In the genomic region with DNA sequence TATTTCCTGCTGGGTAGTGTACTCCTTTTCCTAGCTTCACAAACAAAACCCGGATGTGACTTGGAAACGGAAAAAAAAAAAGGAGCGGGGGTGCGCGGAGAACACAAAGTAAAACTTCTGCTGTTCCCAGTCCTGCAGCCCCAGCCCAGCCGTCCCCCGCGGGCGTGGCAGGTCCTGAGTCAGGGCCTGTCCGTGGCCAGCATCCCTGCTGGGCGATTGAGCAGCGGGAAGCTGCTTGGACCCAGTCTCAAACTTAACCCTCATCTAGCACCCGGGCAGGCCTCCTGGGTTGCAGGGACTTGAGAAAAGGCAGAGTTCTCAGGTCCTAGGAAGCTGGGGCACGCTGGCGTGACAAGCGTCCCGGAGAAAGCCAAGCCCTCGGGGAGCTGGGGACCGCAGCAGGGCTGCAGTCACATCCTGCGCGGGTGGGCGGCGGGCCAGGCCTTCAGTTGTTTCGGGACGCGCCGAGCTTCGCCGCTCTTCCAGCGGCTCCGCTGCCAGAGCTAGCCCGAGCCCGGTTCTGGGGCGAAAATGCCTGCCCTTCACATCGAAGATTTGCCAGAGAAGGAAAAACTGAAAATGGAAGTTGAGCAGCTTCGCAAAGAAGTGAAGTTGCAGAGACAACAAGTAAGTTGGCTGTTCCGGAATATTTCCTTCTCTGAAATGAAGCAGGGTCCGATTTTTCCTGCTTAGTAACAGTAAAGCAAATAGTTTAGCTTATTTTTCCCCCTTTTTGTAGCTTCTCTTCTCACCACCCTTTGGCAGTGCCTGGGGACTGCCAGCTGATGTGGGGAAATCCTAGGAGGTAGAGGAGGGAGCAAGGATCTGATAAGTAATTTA, we compare ENCODE assay signal across 8 cellular contexts. TPM values are rescaled to one million over a fixed set of nuclear protein-coding genes. Genes with fewer than 3 reads are reported as not detected.
DNase-seq lines count a peak whose midpoint lies in the region; ATAC-seq and TF ChIP-seq lines count a peak whose summit lies in the region.

A gene (plus strand): TSS at position 129 of the 840 bp plus-strand sequence. CDS start 403 bp downstream, at position 532.

- ATAC-seq in GM18517 (IDR thresholded peaks at IDR 0.05; ENCODE audit: unreplicated experiment) = peak; percentile 84
- ATAC-seq in HG02938 (IDR thresholded peaks at IDR 0.05; ENCODE audit: unreplicated experiment) = peak; percentile 70
- ATAC-seq in body of pancreas = peak; percentile 80

- H3K27ac ChIP-seq in body of pancreas = peak within 1 kb of the TSS; percentile 21 to 83 (median 67)
- H3K27ac ChIP-seq in iPS DF 6.9 (ENCODE audit: low read length) = no peak within 1 kb of the TSS

- no peak for TF ChIP-seq CTCF in body of pancreas (IDR thresholded peaks at IDR 0.05)

- intact Hi-C loops in body of pancreas (cut with DNase I) = no loop called here

- H3K4me1 ChIP-seq in body of pancreas (peaks cover 7% of the 10 kb centered on the region), iPS DF 6.9 (ENCODE audit: control insufficient read depth, insufficient read depth, low read length) (no peaks in the 10 kb centered on the region; the same call in 1 of the 2 replicates)

- DNase-seq in ACHN (peak; percentile 82), OCI-M1 (lab: John Stamatoyannopoulos, UW) (peak; percentile 67), body of pancreas (peak; percentile 51 to 72 (median 60)), iPS DF 6.9 (ENCODE audit: low read depth, low spot score) (peak; percentile 5), renal cortical epithelial cell (ENCODE audit: low read depth) (peak; percentile 54), HPDE6-E6E7 (ENCODE audit: extremely low spot score) (no peak)

- in situ Hi-C loops in ACHN (cut with HindIII; ENCODE audit: low pct_ligation_motif_present, low pct_unique_long_range_greater_than_20kb, low sequenced_read_pairs) = no loop called here

- H3K27me3 ChIP-seq in body of pancreas = no peaks in the 10 kb centered on the region
- H3K27me3 ChIP-seq in iPS DF 6.9 (ENCODE audit: control insufficient read depth, insufficient read depth, low read length) = no peaks in the 10 kb centered on the region

- TF ChIP-seq POLR2A in body of pancreas (IDR thresholded peaks at IDR 0.05) = peak in 2 of 3 donors; percentile 49 to 54

- 2 to 5% methylated on average over 28 to 38 of the region's 38 CpGs for WGBS in body of pancreas, 2 donors
- whole genome bisulfite sequencing in iPS DF 6.9 (ENCODE audit: insufficient coverage, insufficient read length) = no CpG with 5 or more reads among the region's 38 CpGs

- H3K9me3 ChIP-seq in body of pancreas (no peaks in the 10 kb centered on the region), iPS DF 6.9 (ENCODE audit: control insufficient read depth, insufficient read depth, low read length) (no peaks in the 10 kb centered on the region)

- no peaks in the 10 kb centered on the region for H3K36me3 ChIP-seq in body of pancreas (replicated peaks in 1 of 2; ENCODE audit: insufficient read depth in 1 of 2, low read depth in 2 of 2)
- no peaks in the 10 kb centered on the region for H3K36me3 ChIP-seq in iPS DF 6.9 (ENCODE audit: control insufficient read depth, insufficient read depth, low read length)

- H3K4me3 ChIP-seq in body of pancreas = peak within 1 kb of the TSS in 1 of 2 donors; percentile 1
- H3K4me3 ChIP-seq in iPS DF 6.9 (ENCODE audit: low read length) = peak within 1 kb of the TSS; percentile 45; the same call in 1 of the 2 replicates

RNA-seq across cellular contexts. Expression of the gene that starts here (rescaled TPM):
- total RNA-seq in body of pancreas = 10 to 100 TPM in 1 of 2 donors, 1 to 10 TPM in 1; 6.6 to 11.4 TPM
- total RNA-seq in renal cortical epithelial cell = 26.0 and 35.1 TPM in 2 replicates
